Comparison of ENCODE assay signal across 23 cellular contexts in genomic region chr2:147549054-147549453, GRCh38.
"Had no signal": no experiment of that assay in that cellular context is flagged by ENCODE, and none has a peak within 500 bp of the region (broad histone marks: within the 10 kb centered on the region; RNA-seq: fewer than 3 reads in every experiment).

No MANE protein-coding gene starts in this region.

- H3K4me1 ChIP-seq: SJSA1 had no signal

- H3K9ac ChIP-seq: KMS-11 had no signal

- H3K27ac Mint-ChIP-seq: IgD-negative memory B cell had no signal

- H3K27ac ChIP-seq: HL-60, KMS-11, SJSA1, SK-N-MC had no signal

- H3K36me3 ChIP-seq: SJSA1 had no signal

- H3K4me2 ChIP-seq: KMS-11 had no signal

- H3K4me3 Mint-ChIP-seq: IgD-negative memory B cell had no signal

- H3K4me1 Mint-ChIP-seq: IgD-negative memory B cell had no signal

- DNase-seq: Kasumi-1, MM.1S, NCI-H1092 treated with DMSO at 0.1 percent for 48 hours, NCI-H1436, NCI-H187, NCI-H2029, NCI-H2081 treated with DMSO at 0.1 percent for 48 hours, NCI-H2171, NCI-H226, NCI-H446, NCI-H510A, NCI-H524 treated with DMSO at 0.1 percent for 48 hours, NCI-H69, NCI-H774, Right ventricle myocardium superior, RPMI8226, SIG-M5 had no signal

- H3K27me3 ChIP-seq: SJSA1 had no signal

- H3K4me3 ChIP-seq: K562, SJSA1, SK-N-MC had no signal
